In genomic region chr15:100693451-100693850, GRCh38 we compare ENCODE assay signal across 30 cellular contexts.
DNase-seq lines count a peak whose midpoint lies in the region; ATAC-seq, FAIRE-seq and TF ChIP-seq lines count a peak whose summit lies in the region.
"Had no signal": no experiment of that assay in that cellular context is flagged by ENCODE, and none has a peak within 500 bp of the region (broad histone marks: within the 10 kb centered on the region; RNA-seq: fewer than 3 reads in every experiment).

No MANE protein-coding gene starts in this region.

- in situ Hi-C loops in mammary epithelial cell (cut with MboI; ENCODE audit: low sequenced_read_pairs in 2 of 2) = no loop called here

- H3K36me3 ChIP-seq in mammary epithelial cell (ENCODE audit: insufficient read depth, low read length) (no peaks in the 10 kb centered on the region), lung (ENCODE audit: control insufficient read depth in 2 of 2, insufficient read depth in 2 of 2, low read length in 2 of 2) (no peaks in the 10 kb centered on the region), upper lobe of right lung (no peaks in the 10 kb centered on the region)
- H3K36me3 ChIP-seq: cardiac muscle cell, SJSA1, upper lobe of left lung had no signal

- H4K20me1 ChIP-seq in mammary epithelial cell (ENCODE audit: insufficient read depth, low read length) = no peaks in the 10 kb centered on the region

- H3K27me3 ChIP-seq in mammary epithelial cell (ENCODE audit: insufficient read depth, low read length) (no peaks in the 10 kb centered on the region), lung (ENCODE audit: control insufficient read depth, insufficient read depth) (no peaks in the 10 kb centered on the region), upper lobe of right lung (no peaks in the 10 kb centered on the region)
- H3K27me3 ChIP-seq: cardiac muscle cell, SJSA1, upper lobe of left lung had no signal

- TF ChIP-seq CTCF in LNCaP clone FGC (IDR thresholded peaks at IDR 0.05; ENCODE audit: control insufficient read depth, extremely low read depth, insufficient read depth) = no peak
- no peak for TF ChIP-seq CTCF in mammary epithelial cell (conservative IDR thresholded peaks at IDR 0.05 in 1 of 2, IDR thresholded peaks at IDR 0.05 in 1 of 2; ENCODE audit: extremely low read depth in 1 of 2, insufficient read depth in 1 of 2, low read depth in 1 of 2, low read length in 2 of 2)
- no peak for TF ChIP-seq CTCF in lung (IDR thresholded peaks at IDR 0.05; ENCODE audit: control extremely low read depth, extremely low read depth)
- TF ChIP-seq CTCF in upper lobe of right lung (IDR thresholded peaks at IDR 0.05) = no peak

- no peak overlapping the region for H3K4me2 ChIP-seq in mammary epithelial cell (ENCODE audit: insufficient read depth, low read depth, low read length)
- H3K4me2 ChIP-seq: smooth muscle cell had no signal

- no peaks in the 10 kb centered on the region for H3K79me2 ChIP-seq in mammary epithelial cell (ENCODE audit: insufficient read depth, low read length)

- no TSS peak for BruUV-seq in mammary epithelial cell (replicated peaks; lab: Mats Ljungman, UMichigan)

- WGBS in mammary epithelial cell (ENCODE audit: low coverage, missing lambda C conversion rate) = 0% methylated on average over 2 of the region's 4 CpGs
- 67 to 80% methylated on average over 4 of the region's 4 CpGs for WGBS in lung, 2 donors

- no peak overlapping the region for H3K9ac ChIP-seq in mammary epithelial cell (ENCODE audit: insufficient read depth, low read length)

- dilution Hi-C loops in mammary epithelial cell (cut with HindIII; ENCODE audit: low sequenced_read_pairs) = loop anchor here (5.0 kb wide), 1 partner anchor 61 kb away; no protein-coding TSS in a partner anchor

- peak overlapping the region; percentile 81 for H2AFZ ChIP-seq in mammary epithelial cell (ENCODE audit: low read depth, low read length)

- H3K27ac ChIP-seq in mammary epithelial cell (ENCODE audit: insufficient read depth, low read depth, low read length) (no peak overlapping the region), lung (ENCODE audit: low read depth in 1 of 2, low read length in 1 of 2) (no peak overlapping the region), upper lobe of right lung (no peak overlapping the region)
- H3K27ac ChIP-seq: cardiac muscle cell, HL-60, upper lobe of left lung had no signal

- intact Hi-C loops in mammary epithelial cell (cut with micrococcal nuclease) (no loop called here), upper lobe of right lung (cut with DNase I) (no loop called here)

- DNase-seq in LNCaP clone FGC (ENCODE audit: low read depth) (peak; percentile 46), mammary epithelial cell (peak; percentile 75), lung (ENCODE audit: low spot score) (no peak), upper lobe of right lung (peak; percentile 40), RCC 7860 (ENCODE audit: low spot score) (no peak), HuH-7 (ENCODE audit: low spot score) (no peak)
- DNase-seq: activated CD4-positive, alpha-beta T cell treated with anti-CD3 and anti-CD28 coated beads, Interleukin-2, amount 50 U/mL, for 48 hours; activated naive CD4-positive, alpha-beta T cell treated with anti-CD3 and anti-CD28 coated beads, Interleukin-2, amount 50 U/mL, for 16 hours; C1 segment of cervical spinal cord; endodermal cell; hypothalamus; immature natural killer cell; naive thymus-derived CD4-positive, alpha-beta T cell; NCI-H1092 treated with DMSO at 0.1 percent for 48 hours; NCI-H187; NCI-H524 treated with DMSO at 0.1 percent for 48 hours; occipital lobe; stimulated activated CD4-positive, alpha-beta T cell treated with anti-CD3 and anti-CD28 coated beads, Interleukin-2, amount 100 ng/mL, for 24 hours; substantia nigra; T-cell had no signal

- H3K4me1 ChIP-seq in mammary epithelial cell (ENCODE audit: insufficient read depth, low read length) = no peaks in the 10 kb centered on the region
- H3K4me1 ChIP-seq in lung (ENCODE audit: control insufficient read depth in 2 of 2, insufficient read depth in 2 of 2, low read length in 2 of 2) = peaks cover 0 to 4% of the 10 kb centered on the region in 2 donors
- peaks cover 6% of the 10 kb centered on the region for H3K4me1 ChIP-seq in upper lobe of right lung

- CTCF ChIA-PET in mammary epithelial cell (lab: Charles Lee; ENCODE audit: low non-redundant PET) = no interaction called here

- H3K9me3 ChIP-seq in mammary epithelial cell (replicated peaks; ENCODE audit: insufficient read depth, low read length) (no peaks in the 10 kb centered on the region), lung (ENCODE audit: control insufficient read depth in 2 of 2, insufficient read depth in 1 of 2, low read length in 1 of 2) (no peaks in the 10 kb centered on the region), upper lobe of right lung (no peaks in the 10 kb centered on the region)
- H3K9me3 ChIP-seq: SJSA1, upper lobe of left lung had no signal

- H3K4me3 ChIP-seq in LNCaP clone FGC (ENCODE audit: low read depth, low read length) (no peak overlapping the region), mammary epithelial cell (replicated peaks in 1 of 3; ENCODE audit: insufficient read depth in 1 of 3, low read depth in 2 of 3, low read length in 3 of 3) (no peak overlapping the region), lung (no peak overlapping the region), upper lobe of right lung (no peak overlapping the region)
- H3K4me3 ChIP-seq: cardiac muscle cell, GM12878, SJSA1, smooth muscle cell, upper lobe of left lung had no signal

- no peak for FAIRE-seq in RCC 7860 (lab: Jason Lieb, UNC)
- FAIRE-seq: D721Med, GM12878, H1, HepG2 had no signal

- peak; percentile 21 for ATAC-seq in lung (ENCODE audit: insufficient read depth, low FRiP score)
- ATAC-seq in upper lobe of right lung = peak; percentile 71
- ATAC-seq in GM21381 (IDR thresholded peaks at IDR 0.05; ENCODE audit: unreplicated experiment) = no peak
- ATAC-seq: GM12878; HepG2; naive thymus-derived CD4-positive, alpha-beta T cell; T-cell had no signal

Comparison
In these comparisons a context has a peak if more than half of its experiments do, and no peak if none do; other contexts are left out.
1. DNase-seq: peak in LNCaP clone FGC (single experiment), mammary epithelial cell (single experiment) and upper lobe of right lung (single experiment); none in lung (single experiment), RCC 7860 (single experiment) and HuH-7 (single experiment).